In genomic region chr18:3675446-3675845, GRCh38 we compare ENCODE assay signal across 22 cellular contexts.
DNase-seq lines count a peak whose midpoint lies in the region; ATAC-seq, FAIRE-seq and TF ChIP-seq lines count a peak whose summit lies in the region.
"Had no signal": no experiment of that assay in that cellular context is flagged by ENCODE, and none has a peak within 500 bp of the region (broad histone marks: within the 10 kb centered on the region; RNA-seq: fewer than 3 reads in every experiment).

No MANE protein-coding gene starts in this region.

- H3K9me3 ChIP-seq in keratinocyte (ENCODE audit: control insufficient read depth, low read depth, low read length): no peaks in the 10 kb centered on the region
- H3K9me3 ChIP-seq: pancreas, Peyer's patch had no signal

- no peak for TF ChIP-seq CTCF in keratinocyte (optimal IDR thresholded peaks at IDR 0.05 in 1 of 3, IDR thresholded peaks at IDR 0.05 in 1 of 3, conservative IDR thresholded peaks at IDR 0.05 in 1 of 3; ENCODE audit: extremely low read depth in 1 of 3, insufficient read depth in 2 of 3, low read length in 3 of 3)
- no peak for TF ChIP-seq CTCF in GM20000 (IDR thresholded peaks at IDR 0.05; ENCODE audit: extremely low read depth, missing control alignments)

- DNase-seq in ACHN (peak; percentile 90), HK-2 (ENCODE audit: unreplicated experiment) (peak; percentile 75), SW480 (ENCODE audit: low spot score) (peak; percentile 66), keratinocyte (ENCODE audit: low read depth, low spot score) (no peak), left lobe of liver (ENCODE audit: low spot score) (no peak), GM20000 (ENCODE audit: low spot score) (no peak)
- DNase-seq in activated CD8-positive, alpha-beta T cell treated with anti-CD3 and anti-CD28 coated beads, Interleukin-2, amount 10 ng/mL, durations not matched to agents 7 days and 5 days: no peak
- DNase-seq: activated B cell treated with CpG ODN at 0.5 μM for 24 hours; amniotic stem cell; DMS 273 treated with DMSO at 0.1 percent for 48 hours; islet precursor cell; NCI-H2081 treated with DMSO at 0.1 percent for 48 hours; NCI-H69; pancreas; Peyer's patch; stimulated activated naive B cell treated with anti-CD40 and anti-IgM and Interleukin-4, amounts not matched to agents 10 μg/mL and 1 μg/mL and 100 μg/mL, for 72 hours; T-helper 1 cell; trophoblast cell had no signal

- in situ Hi-C loops in ACHN (cut with HindIII; ENCODE audit: low pct_ligation_motif_present, low pct_unique_long_range_greater_than_20kb, low sequenced_read_pairs): no loop called here

- no peaks in the 10 kb centered on the region for H3K27me3 ChIP-seq in keratinocyte (ENCODE audit: control insufficient read depth, extremely low read depth, insufficient read depth, low read length)
- H3K27me3 ChIP-seq: pancreas, Peyer's patch had no signal

- CTCF ChIA-PET in activated CD8-positive, alpha-beta T cell treated with anti-CD3 and anti-CD28 coated beads, Interleukin-2, amount 10 ng/mL, durations not matched to agents 7 days and 5 days (lab: Charles Lee): interaction anchor here (1.4 to 2.7 kb wide), 2 partner anchors 10 to 378 kb away, joined by 3 to 19 read pairs; no protein-coding TSS in a partner anchor

- peak overlapping the region; percentile 45 for H3K4me2 ChIP-seq in keratinocyte (ENCODE audit: control insufficient read depth, extremely low read depth, insufficient read depth, low read depth, low read length)

- no peaks in the 10 kb centered on the region for H3K9me3 Mint-ChIP-seq in activated CD8-positive, alpha-beta T cell treated with anti-CD3 and anti-CD28 coated beads, Interleukin-2, amount 10 ng/mL, durations not matched to agents 7 days and 5 days (ENCODE audit: insufficient read depth)
- H3K9me3 Mint-ChIP-seq: activated B cell treated with CpG ODN at 0.5 μM for 24 hours; activated T-helper 2 cell treated with anti-CD3 and anti-CD28 coated beads, Interferon-gamma antibody, Interleukin-2, Interleukin-4, amounts not matched to agents 10 μg/mL and 5 μg/mL and 100 μg/mL, durations not matched to agents 14 hours and 24 hours and 36 hours had no signal

- no peaks in the 10 kb centered on the region for H3K4me1 Mint-ChIP-seq in activated CD8-positive, alpha-beta T cell treated with anti-CD3 and anti-CD28 coated beads, Interleukin-2, amount 10 ng/mL, durations not matched to agents 7 days and 5 days (ENCODE audit: low read depth)
- H3K4me1 Mint-ChIP-seq: activated B cell treated with CpG ODN at 0.5 μM for 24 hours; stimulated activated naive B cell treated with anti-CD40 and anti-IgM and Interleukin-4, amounts not matched to agents 10 μg/mL and 1 μg/mL and 100 μg/mL, for 72 hours had no signal

- H3K27ac Mint-ChIP-seq in activated CD8-positive, alpha-beta T cell treated with anti-CD3 and anti-CD28 coated beads, Interleukin-2, amount 10 ng/mL, durations not matched to agents 7 days and 5 days: no peak overlapping the region
- H3K27ac Mint-ChIP-seq: activated B cell treated with CpG ODN at 0.5 μM for 24 hours; activated T-helper 2 cell treated with anti-CD3 and anti-CD28 coated beads, Interferon-gamma antibody, Interleukin-2, Interleukin-4, amounts not matched to agents 10 μg/mL and 5 μg/mL and 100 μg/mL, durations not matched to agents 14 hours and 24 hours and 36 hours; stimulated activated naive B cell treated with anti-CD40 and anti-IgM and Interleukin-4, amounts not matched to agents 10 μg/mL and 1 μg/mL and 100 μg/mL, for 72 hours had no signal

- H3K4me3 ChIP-seq in keratinocyte (ENCODE audit: control insufficient read depth in 2 of 3, extremely low read depth in 1 of 3, insufficient read depth in 2 of 3, low read depth in 1 of 3, low read length in 3 of 3): no peak overlapping the region
- H3K4me3 ChIP-seq: coronary artery, pancreas, Peyer's patch had no signal

- peaks cover 15% of the 10 kb centered on the region for H3K27me3 Mint-ChIP-seq in activated CD8-positive, alpha-beta T cell treated with anti-CD3 and anti-CD28 coated beads, Interleukin-2, amount 10 ng/mL, durations not matched to agents 7 days and 5 days (ENCODE audit: low read depth)

- no peak overlapping the region for H3K4me3 Mint-ChIP-seq in activated CD8-positive, alpha-beta T cell treated with anti-CD3 and anti-CD28 coated beads, Interleukin-2, amount 10 ng/mL, durations not matched to agents 7 days and 5 days
- H3K4me3 Mint-ChIP-seq: activated B cell treated with CpG ODN at 0.5 μM for 24 hours; stimulated activated naive B cell treated with anti-CD40 and anti-IgM and Interleukin-4, amounts not matched to agents 10 μg/mL and 1 μg/mL and 100 μg/mL, for 72 hours had no signal

- FAIRE-seq in keratinocyte (lab: Jason Lieb, UNC): peak; percentile 55
- FAIRE-seq: pancreas had no signal

- H2AFZ ChIP-seq in keratinocyte (ENCODE audit: control insufficient read depth, low read length): no peak overlapping the region

- no peaks in the 10 kb centered on the region for H3K9me1 ChIP-seq in keratinocyte (ENCODE audit: control insufficient read depth, extremely low read depth, insufficient read depth, low read length)

- H3K79me2 ChIP-seq in keratinocyte (ENCODE audit: control insufficient read depth, insufficient read depth, low read length): no peaks in the 10 kb centered on the region

- H3K36me3 Mint-ChIP-seq in activated CD8-positive, alpha-beta T cell treated with anti-CD3 and anti-CD28 coated beads, Interleukin-2, amount 10 ng/mL, durations not matched to agents 7 days and 5 days (ENCODE audit: low read depth): no peaks in the 10 kb centered on the region
- H3K36me3 Mint-ChIP-seq: stimulated activated naive B cell treated with anti-CD40 and anti-IgM and Interleukin-4, amounts not matched to agents 10 μg/mL and 1 μg/mL and 100 μg/mL, for 72 hours had no signal

- H3K4me1 ChIP-seq in keratinocyte (ENCODE audit: control insufficient read depth, extremely low read depth, insufficient read depth, low read length): peaks cover 22% of the 10 kb centered on the region
- H3K4me1 ChIP-seq: Peyer's patch had no signal

- dilution Hi-C loops in keratinocyte (cut with MboI; ENCODE audit: extremely low pct_ligation_motif_present, low sequenced_read_pairs): no loop called here

- no peak overlapping the region for H3K9ac ChIP-seq in keratinocyte (ENCODE audit: control insufficient read depth, extremely low read depth, insufficient read depth, low read length)

- no peak for ATAC-seq in HG03280 (IDR thresholded peaks at IDR 0.05; ENCODE audit: unreplicated experiment)
- ATAC-seq in left lobe of liver: no peak
- ATAC-seq in activated CD8-positive, alpha-beta T cell treated with anti-CD3 and anti-CD28 coated beads, Interleukin-2, amount 10 ng/mL, durations not matched to agents 7 days and 5 days: no peak
- ATAC-seq: stimulated activated naive B cell treated with anti-CD40 and anti-IgM and Interleukin-4, amounts not matched to agents 10 μg/mL and 1 μg/mL and 100 μg/mL, for 72 hours had no signal

- H3K36me3 ChIP-seq in keratinocyte (ENCODE audit: control insufficient read depth in 2 of 2, extremely low read depth in 1 of 2, insufficient read depth in 2 of 2, low read length in 2 of 2): no peaks in the 10 kb centered on the region
- H3K36me3 ChIP-seq: pancreas, Peyer's patch had no signal

- no peak overlapping the region for H3K27ac ChIP-seq in keratinocyte (ENCODE audit: control insufficient read depth, insufficient read depth, low read length)
- H3K27ac ChIP-seq: coronary artery, epithelial cell of prostate, pancreas, Peyer's patch had no signal

- H4K20me1 ChIP-seq in keratinocyte (ENCODE audit: control insufficient read depth, extremely low read depth, insufficient read depth, low read length): no peaks in the 10 kb centered on the region

- POLR2A ChIA-PET in activated CD8-positive, alpha-beta T cell treated with anti-CD3 and anti-CD28 coated beads, Interleukin-2, amount 10 ng/mL, durations not matched to agents 7 days and 5 days (lab: Charles Lee): no interaction called here

Comparison
In these comparisons a context has a peak if more than half of its experiments do, and no peak if none do; other contexts are left out.
1. DNase-seq: peak in ACHN (single experiment), HK-2 (single experiment) and SW480 (single experiment); none in keratinocyte (single experiment), left lobe of liver (single experiment), activated CD8-positive, alpha-beta T cell treated with anti-CD3 and anti-CD28 coated beads, Interleukin-2, amount 10 ng/mL, durations not matched to agents 7 days and 5 days (single experiment) and GM20000 (single experiment).